In the genomic region with DNA sequence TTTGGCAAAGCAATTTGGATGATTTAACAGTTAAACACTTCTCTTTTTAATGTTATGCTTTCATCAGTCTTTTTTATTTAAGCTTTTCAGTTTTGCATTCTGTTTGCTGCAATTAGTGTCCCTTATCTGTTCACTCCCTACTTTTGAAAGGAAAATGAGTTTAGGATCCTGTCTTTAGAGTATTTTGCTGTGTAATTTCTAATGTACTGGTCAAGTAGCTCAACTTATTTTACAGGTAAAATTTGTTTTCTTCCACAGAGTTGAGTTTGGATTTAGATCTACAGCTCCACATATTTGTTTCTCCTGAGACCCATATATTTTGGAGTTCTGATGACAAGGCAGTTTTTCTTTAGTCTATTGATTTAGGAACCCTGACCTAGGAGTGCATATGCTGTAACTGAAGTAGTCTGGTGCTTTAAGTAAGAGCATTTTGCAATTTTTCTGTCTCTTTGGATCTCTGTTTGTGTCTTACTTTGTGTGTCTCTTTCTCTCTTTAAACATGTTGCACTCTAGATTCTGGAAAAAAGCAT, we compare ENCODE assay signal across 21 cellular contexts. TPM values are rescaled to one million over a fixed set of nuclear protein-coding genes. Genes with fewer than 3 reads are reported as not detected.
DNase-seq lines count a peak whose midpoint lies in the region; ATAC-seq, FAIRE-seq and TF ChIP-seq lines count a peak whose summit lies in the region.
"Had no signal": no experiment of that assay in that cellular context is flagged by ENCODE, and none has a peak within 500 bp of the region (broad histone marks: within the 10 kb centered on the region; RNA-seq: fewer than 3 reads in every experiment).

No MANE protein-coding gene starts in this region.

- H3K4me3 ChIP-seq in A549 (no peak overlapping the region), HEK293 (ENCODE audit: low read depth, low read length) (no peak overlapping the region), astrocyte (ENCODE audit: insufficient read depth, low read depth, low read length) (no peak overlapping the region), mesendoderm (ENCODE audit: low read length) (no peak overlapping the region), OCI-LY7 (ENCODE audit: low read depth, low read length, poor library complexity, severe bottlenecking) (no peak overlapping the region)

- no peaks in the 10 kb centered on the region for H3K9me3 Mint-ChIP-seq in astrocyte (ENCODE audit: unreplicated experiment)
- H3K9me3 Mint-ChIP-seq: activated CD8-positive, alpha-beta T cell treated with anti-CD3 and anti-CD28 coated beads for 36 hours; activated naive CD4-positive, alpha-beta T cell treated with anti-CD3 and anti-CD28 coated beads, Interleukin-2, amount 50 U/mL, for 24 hours; immature natural killer cell; T-helper 1 cell treated with Interleukin-12 subunit alpha and Interleukin-12 subunit beta and Interleukin-4 antibody, amounts not matched to agents 30 μg/mL and 1 μg/mL, for 36 hours had no signal

- intact Hi-C loops in OCI-LY7 (cut with micrococcal nuclease; ENCODE audit: unreplicated experiment): loop anchor here (10.0 kb wide), 1 partner anchor 686 kb away; no protein-coding TSS in a partner anchor

- no peak overlapping the region for H4K8ac ChIP-seq in mesendoderm (ENCODE audit: low read depth, low read length)

- H3K9ac ChIP-seq in astrocyte (ENCODE audit: low read length): no peak overlapping the region
- H3K9ac ChIP-seq in mesendoderm (ENCODE audit: low read length): no peak overlapping the region

- no peak for TF ChIP-seq RAD21 in A549 (conservative IDR thresholded peaks at IDR 0.05 in 1 of 2, IDR thresholded peaks at IDR 0.05 in 1 of 2)

- no peak overlapping the region for H2BK120ac ChIP-seq in mesendoderm (ENCODE audit: low read depth, low read length)

- H3K27me3 Mint-ChIP-seq in astrocyte (ENCODE audit: low read depth, unreplicated experiment): no peaks in the 10 kb centered on the region

- TF ChIP-seq EP300 in A549 (IDR thresholded peaks at IDR 0.05): no peak

- no peaks in the 10 kb centered on the region for H3K79me1 ChIP-seq in mesendoderm (ENCODE audit: low read length)

- no peaks in the 10 kb centered on the region for H3K27me3 ChIP-seq in astrocyte (ENCODE audit: insufficient read depth, low read length)
- no peaks in the 10 kb centered on the region for H3K27me3 ChIP-seq in mesendoderm (ENCODE audit: insufficient read depth, low read length, poor library complexity)
- H3K27me3 ChIP-seq: neutrophil had no signal

- no peak overlapping the region for H2AFZ ChIP-seq in astrocyte (ENCODE audit: low read depth, low read length)
- no peak overlapping the region for H2AFZ ChIP-seq in OCI-LY7 (ENCODE audit: low read length)

- H3K23ac ChIP-seq in mesendoderm (ENCODE audit: low read length): no peak overlapping the region

- FAIRE-seq in A549 (lab: Jason Lieb, UNC): no peak
- FAIRE-seq in astrocyte (lab: Jason Lieb, UNC): no peak

- H3K79me2 ChIP-seq in astrocyte (ENCODE audit: insufficient read depth, low read length): no peaks in the 10 kb centered on the region
- H3K79me2 ChIP-seq in mesendoderm (ENCODE audit: control insufficient read depth, insufficient read depth, low read length): no peaks in the 10 kb centered on the region
- H3K79me2 ChIP-seq in OCI-LY7 (ENCODE audit: insufficient read depth, low read depth, low read length): no peaks in the 10 kb centered on the region

- no peak for DNase-seq in A549 (ENCODE audit: low read depth in 1 of 2, low spot score in 1 of 2)
- DNase-seq in astrocyte (ENCODE audit: low read depth): no peak
- DNase-seq in mesendoderm: no peak
- no peak for DNase-seq in OCI-LY7 (ENCODE audit: low spot score)
- DNase-seq in cerebellum (ENCODE audit: low spot score): no peak
- DNase-seq: activated CD8-positive, alpha-beta T cell treated with anti-CD3 and anti-CD28 coated beads for 36 hours; activated T-cell treated with anti-CD3 and anti-CD28 coated beads, Interleukin-2, amount 50 U/mL, for 48 hours; Caco-2; cortex of kidney; immature natural killer cell; Karpas-422; NCI-H82 had no signal

- no peak overlapping the region for H4K5ac ChIP-seq in mesendoderm (ENCODE audit: low read length)

- CTCF ChIA-PET in A549 (lab: Yijun Ruan, JAX): interaction anchor here (0.5 to 7.7 kb wide), 2 partner anchors 17 to 450 kb away, joined by 3 to 45 read pairs; no protein-coding TSS in a partner anchor
- CTCF ChIA-PET in HEK293 (lab: Yijun Ruan, JAX): interaction anchor here (0.7 to 1.1 kb wide), 3 partner anchors 13 to 62 kb away, joined by 3 to 5 read pairs (median 4); no protein-coding TSS in a partner anchor
- CTCF ChIA-PET in OCI-LY7 (lab: Charles Lee; ENCODE audit: unreplicated experiment): interaction anchor here (1.1 kb wide), 1 partner anchor 152 kb away, joined by 3 read pairs; no protein-coding TSS in a partner anchor

- TF ChIP-seq CTCF in A549 (IDR thresholded peaks at IDR 0.05): no peak
- TF ChIP-seq CTCF in HEK293 (tag by site-specific recombination; IDR thresholded peaks at IDR 0.05): no peak
- TF ChIP-seq CTCF in astrocyte (IDR thresholded peaks at IDR 0.05; ENCODE audit: insufficient read depth, low read depth, low read length): no peak
- TF ChIP-seq CTCF in OCI-LY7 (conservative IDR thresholded peaks at IDR 0.05; ENCODE audit: low read length): no peak

- H3K27ac Mint-ChIP-seq in astrocyte (ENCODE audit: unreplicated experiment): peak overlapping the region; percentile 0
- H3K27ac Mint-ChIP-seq: activated CD8-positive, alpha-beta T cell treated with anti-CD3 and anti-CD28 coated beads for 36 hours; activated naive CD4-positive, alpha-beta T cell treated with anti-CD3 and anti-CD28 coated beads, Interleukin-2, amount 50 U/mL, for 24 hours; immature natural killer cell; T-helper 1 cell treated with Interleukin-12 subunit alpha and Interleukin-12 subunit beta and Interleukin-4 antibody, amounts not matched to agents 30 μg/mL and 1 μg/mL, for 36 hours had no signal

- no peaks in the 10 kb centered on the region for H3K36me3 ChIP-seq in HEK293 (ENCODE audit: control insufficient read depth in 2 of 2, insufficient read depth in 1 of 2, low read length in 2 of 2)
- H3K36me3 ChIP-seq in astrocyte (ENCODE audit: insufficient read depth, low read length): no peaks in the 10 kb centered on the region
- H3K36me3 ChIP-seq in mesendoderm (ENCODE audit: control insufficient read depth, insufficient read depth, low read length): no peaks in the 10 kb centered on the region
- no peaks in the 10 kb centered on the region for H3K36me3 ChIP-seq in OCI-LY7 (ENCODE audit: insufficient read depth, low read length)
- H3K36me3 ChIP-seq: neutrophil had no signal

- no peak overlapping the region for H2AK5ac ChIP-seq in mesendoderm (ENCODE audit: low read length)

- 0 out of 3 replicates have a peak, but pooled peaks cover 5% of the 10 kb centered on the region for H3K4me1 ChIP-seq in A549
- H3K4me1 ChIP-seq in HEK293 (ENCODE audit: control insufficient read depth, insufficient read depth, low read length): no peaks in the 10 kb centered on the region
- H3K4me1 ChIP-seq in astrocyte (ENCODE audit: insufficient read depth, low read length): no peaks in the 10 kb centered on the region
- peaks cover 9% of the 10 kb centered on the region for H3K4me1 ChIP-seq in mesendoderm (ENCODE audit: control insufficient read depth, low read depth, low read length)
- H3K4me1 ChIP-seq in OCI-LY7 (ENCODE audit: insufficient read depth, low read length, poor library complexity, severe bottlenecking): no peaks in the 10 kb centered on the region

- no TSS peak for BruUV-seq in OCI-LY7 (replicated peaks; lab: Mats Ljungman, UMichigan)

- no peaks in the 10 kb centered on the region for H3K9me3 ChIP-seq in A549
- no peaks in the 10 kb centered on the region for H3K9me3 ChIP-seq in HEK293 (ENCODE audit: control insufficient read depth, insufficient read depth, low read depth, low read length)
- H3K9me3 ChIP-seq in astrocyte (ENCODE audit: insufficient read depth, low read depth, low read length): no peaks in the 10 kb centered on the region
- H3K9me3 ChIP-seq in OCI-LY7 (ENCODE audit: low read length): no peaks in the 10 kb centered on the region
- H3K9me3 ChIP-seq: Caco-2, neutrophil had no signal

- H4K20me1 ChIP-seq in astrocyte (ENCODE audit: insufficient read depth, low read length) (no peaks in the 10 kb centered on the region), OCI-LY7 (ENCODE audit: insufficient read depth, low read length) (no peaks in the 10 kb centered on the region)

- H2BK5ac ChIP-seq in mesendoderm (ENCODE audit: low read length): peak overlapping the region; percentile 30

- H3K36me3 Mint-ChIP-seq in astrocyte (ENCODE audit: low read depth, unreplicated experiment): peaks cover 1% of the 10 kb centered on the region
- H3K36me3 Mint-ChIP-seq: activated naive CD4-positive, alpha-beta T cell treated with anti-CD3 and anti-CD28 coated beads, Interleukin-2, amount 50 U/mL, for 24 hours; immature natural killer cell had no signal

- no peak overlapping the region for H3K18ac ChIP-seq in mesendoderm (ENCODE audit: low read length)

- TF ChIP-seq POLR2A in A549 (IDR thresholded peaks at IDR 0.05; ENCODE audit: low read length): no peak

- H3K9me2 ChIP-seq in OCI-LY7 (ENCODE audit: insufficient read depth, low read length): no peaks in the 10 kb centered on the region

- peak overlapping the region; percentile 34 for H3K56ac ChIP-seq in mesendoderm (ENCODE audit: low read length)

- H3K4me2 ChIP-seq in A549 (no peak overlapping the region), astrocyte (ENCODE audit: low read length) (no peak overlapping the region), mesendoderm (ENCODE audit: low read length) (no peak overlapping the region), OCI-LY7 (ENCODE audit: low read length) (no peak overlapping the region)

- peaks cover 21% of the 10 kb centered on the region for H3K4me1 Mint-ChIP-seq in astrocyte (ENCODE audit: low read depth, unreplicated experiment)
- H3K4me1 Mint-ChIP-seq: activated naive CD4-positive, alpha-beta T cell treated with anti-CD3 and anti-CD28 coated beads, Interleukin-2, amount 50 U/mL, for 24 hours had no signal

- no peak overlapping the region for H3K4ac ChIP-seq in mesendoderm (ENCODE audit: low read depth, low read length)

- ATAC-seq in A549: no peak
- no peak for ATAC-seq in GM18909 (IDR thresholded peaks at IDR 0.05; ENCODE audit: poor library complexity, unreplicated experiment)
- ATAC-seq in HG02571 (IDR thresholded peaks at IDR 0.05; ENCODE audit: unreplicated experiment): no peak
- ATAC-seq: activated CD8-positive, alpha-beta T cell treated with anti-CD3 and anti-CD28 coated beads for 36 hours had no signal

- H3K27ac ChIP-seq in A549: no peak overlapping the region
- no peak overlapping the region for H3K27ac ChIP-seq in HEK293 (ENCODE audit: extremely low read depth, low read depth, low read length)
- H3K27ac ChIP-seq in astrocyte (ENCODE audit: low read depth, low read length): no peak overlapping the region
- H3K27ac ChIP-seq in mesendoderm (ENCODE audit: low read depth, low read length): no peak overlapping the region
- H3K27ac ChIP-seq in OCI-LY7 (ENCODE audit: low read depth, low read length, poor library complexity, severe bottlenecking): no peak overlapping the region
- H3K27ac ChIP-seq: epithelial cell of prostate, neutrophil, RWPE1, VCaP had no signal

- H2BK15ac ChIP-seq in mesendoderm (replicated peaks; ENCODE audit: low read depth): no peak overlapping the region

- POLR2A ChIA-PET in A549 (lab: Yijun Ruan, JAX): interaction anchor here (0.6 to 1.8 kb wide), 2 partner anchors 19 to 657 kb away, joined by 4 read pairs; partner anchors contain the start of gene SPRY2
- POLR2A ChIA-PET in HEK293 (lab: Yijun Ruan, JAX): interaction anchor here (0.7 to 1.4 kb wide), 2 partner anchors 11 to 17 kb away, joined by 6 read pairs; no protein-coding TSS in a partner anchor
- POLR2A ChIA-PET in OCI-LY7 (lab: Charles Lee): no interaction called here

- H3K4me3 Mint-ChIP-seq in astrocyte (ENCODE audit: unreplicated experiment): no peak overlapping the region
- H3K4me3 Mint-ChIP-seq: activated CD8-positive, alpha-beta T cell treated with anti-CD3 and anti-CD28 coated beads for 36 hours; activated naive CD4-positive, alpha-beta T cell treated with anti-CD3 and anti-CD28 coated beads, Interleukin-2, amount 50 U/mL, for 24 hours; immature natural killer cell; T-helper 1 cell treated with Interleukin-12 subunit alpha and Interleukin-12 subunit beta and Interleukin-4 antibody, amounts not matched to agents 30 μg/mL and 1 μg/mL, for 36 hours had no signal

RNA-seq across cellular contexts. Expression of gene SPRY2, which starts 19.4 kb away (rescaled TPM):
- polyA plus RNA-seq in A549 (2011; rRNA removed): 23.1 and 28.9 TPM in 2 replicates
- 21.0 and 23.1 TPM in 2 replicates for polyA plus RNA-seq in A549 (2012; cell fraction: cytosol; rRNA removed)
- 23.3 and 30.8 TPM in 2 replicates for polyA plus RNA-seq in A549 (2012; cell fraction: nucleus; rRNA removed)
- 5.3 to 7.6 TPM (median 5.9 TPM) in 3 replicates for polyA plus RNA-seq in A549 (2017; fragmentation: RNase III; extraction: RNeasy Plus Mini Kit Qiagen cat#74134 plus additional on column Dnase treatment)
- polyA minus RNA-seq in A549 (2011; rRNA and poly(A)+ RNA removed): 25.8 and 30.1 TPM in 2 replicates
- total RNA-seq in astrocyte: 56.2 and 57.7 TPM in 2 replicates
- polyA plus RNA-seq in mesendoderm (2013, experiment 1 of 2): 36.8 TPM
- polyA plus RNA-seq in mesendoderm (2013, experiment 2 of 2): 35.8 TPM
- not detected in 2 replicates for total RNA-seq in OCI-LY7 (2014; rRNA removed; shearing (Covaris generic))
- total RNA-seq in OCI-LY7 (2022): not detected in 2 replicates
- total RNA-seq in cerebellum: 46.0 TPM

Comparison
In these comparisons a context has a peak if more than half of its experiments do, and no peak if none do; other contexts are left out.
1. RNA of gene SPRY2, which starts 19.4 kb away (total RNA-seq): 56.2 to 57.7 TPM in astrocyte and 46.0 TPM in cerebellum (single experiment); not detected in OCI-LY7; every median in the first group is over 10 times any median in the second.